Comparison of ENCODE assay signal across 22 cellular contexts in the genomic region with DNA sequence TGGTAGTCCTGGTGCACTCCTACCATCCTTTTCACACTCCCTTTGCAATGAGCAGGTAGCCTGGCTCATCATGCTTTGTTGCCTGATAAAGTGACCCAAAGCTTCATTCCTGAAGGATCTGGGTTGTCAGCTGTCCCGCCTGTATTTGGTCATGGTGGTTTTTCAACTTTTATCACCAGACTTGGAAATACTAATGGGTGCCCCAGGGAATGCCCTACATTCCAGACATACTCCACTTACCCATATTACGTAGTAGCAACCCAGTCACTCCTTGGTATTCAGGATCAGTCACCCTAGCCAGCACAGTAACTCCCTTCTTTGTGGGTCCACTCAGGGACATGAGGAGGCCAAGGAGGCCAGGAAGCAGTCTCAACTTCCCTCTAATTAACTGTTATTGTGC.
DNase-seq lines count a peak whose midpoint lies in the region; ATAC-seq, FAIRE-seq and TF ChIP-seq lines count a peak whose summit lies in the region.
"Had no signal": no experiment of that assay in that cellular context is flagged by ENCODE, and none has a peak within 500 bp of the region (broad histone marks: within the 10 kb centered on the region; RNA-seq: fewer than 3 reads in every experiment).

No MANE protein-coding gene starts in this region.

- POLR2A ChIA-PET in HepG2 (lab: Yijun Ruan, JAX), result no interaction called here

- H3K27me3 ChIP-seq in HepG2 (ENCODE audit: control insufficient read depth in 1 of 2, insufficient read depth in 2 of 2, low read length in 2 of 2), result no peaks in the 10 kb centered on the region
- H3K27me3 ChIP-seq: sigmoid colon, tibial artery had no signal

- H3K27ac ChIP-seq in HepG2 (ENCODE audit: extremely low read length, insufficient read depth, low read length), result no peak overlapping the region
- H3K27ac ChIP-seq: sigmoid colon, tibial artery had no signal

- no peaks in the 10 kb centered on the region for H3K4me1 ChIP-seq in HepG2 (ENCODE audit: insufficient read depth, low read length)
- H3K4me1 ChIP-seq: HAP-1 had no signal

- in situ Hi-C loops in HepG2 (cut with HindIII; ENCODE audit: extremely low pct_ligation_motif_present, low pct_unique_long_range_greater_than_20kb), result no loop called here

- CTCF ChIA-PET in HepG2 (lab: Yijun Ruan, JAX; ENCODE audit: low intra/inter-chr PET ratio, low total read pairs), result no interaction called here

- no peaks in the 10 kb centered on the region for H3K36me3 ChIP-seq in HepG2 (replicated peaks in 1 of 2; ENCODE audit: control insufficient read depth in 1 of 2, insufficient read depth in 2 of 2, low read length in 2 of 2)
- H3K36me3 ChIP-seq: HAP-1, sigmoid colon, tibial artery had no signal

- H3K36me3 Mint-ChIP-seq in osteocyte (ENCODE audit: unreplicated experiment), result no peaks in the 10 kb centered on the region
- H3K36me3 Mint-ChIP-seq: activated CD4-positive, alpha-beta memory T cell treated with anti-CD3 and anti-CD28 coated beads for 36 hours had no signal

- H3K4me1 Mint-ChIP-seq in osteocyte (ENCODE audit: unreplicated experiment), result peaks cover 9% of the 10 kb centered on the region

- peaks cover 10% of the 10 kb centered on the region; the same call in 1 of the 2 replicates for H3K9me3 ChIP-seq in HepG2 (ENCODE audit: low read length)
- H3K9me3 ChIP-seq: HAP-1, sigmoid colon, SK-N-SH had no signal

- intact Hi-C loops in lower leg skin (cut with DNase I; ENCODE audit: low total_unique reads), result no loop called here
- intact Hi-C loops in HepG2 (cut with micrococcal nuclease; ENCODE audit: unreplicated experiment), result no loop called here

- DNase-seq in COLO829 (ENCODE audit: low spot score) (peak; percentile 9), RCC 7860 (ENCODE audit: low spot score) (peak; percentile 36), epithelial cell of esophagus (ENCODE audit: low read depth) (peak; percentile 74), osteocyte (ENCODE audit: extremely low spot score, unreplicated experiment) (peak; percentile 17), NK-92 (lab: John Stamatoyannopoulos, UW; ENCODE audit: unreplicated experiment) (no peak), lower leg skin (ENCODE audit: low spot score in 2 of 2) (no peak), HepG2 (ENCODE audit: low spot score) (no peak), cerebellum (ENCODE audit: low spot score) (no peak)
- DNase-seq: activated CD4-positive, alpha-beta memory T cell treated with anti-CD3 and anti-CD28 coated beads for 36 hours; amygdala; C1 segment of cervical spinal cord; cortex of kidney; DMS79; NCI-H1092; sigmoid colon; SK-N-SH; stimulated activated CD4-positive, alpha-beta T cell treated with anti-CD3 and anti-CD28 coated beads, Interleukin-4, amount 100 ng/mL, for 24 hours; tibial artery had no signal

- H3K27me3 Mint-ChIP-seq in osteocyte (ENCODE audit: unreplicated experiment), result peaks cover 3% of the 10 kb centered on the region
- H3K27me3 Mint-ChIP-seq: activated CD4-positive, alpha-beta memory T cell treated with anti-CD3 and anti-CD28 coated beads for 36 hours had no signal

- H3K4me3 Mint-ChIP-seq in osteocyte (ENCODE audit: unreplicated experiment), result no peak overlapping the region
- H3K4me3 Mint-ChIP-seq: activated CD4-positive, alpha-beta memory T cell treated with anti-CD3 and anti-CD28 coated beads for 36 hours; activated T-helper 1 cell treated with anti-CD3 and anti-CD28 coated beads, Interleukin-12 subunit alpha, Interleukin-12 subunit beta, Interleukin-2, Interleukin-4 antibody, amounts not matched to agents 30 ng/mL and 10 ng/mL and 1 ng/mL, durations not matched to agents 14 hours and 24 hours and 36 hours had no signal

- no peaks in the 10 kb centered on the region for H3K9me3 Mint-ChIP-seq in osteocyte (ENCODE audit: unreplicated experiment)

- H3K9ac ChIP-seq in HepG2 (ENCODE audit: insufficient read depth, low read depth, low read length), result no peak overlapping the region
- H3K9ac ChIP-seq: SK-N-SH had no signal

- H3K79me2 ChIP-seq in HepG2 (ENCODE audit: insufficient read depth, low read length), result no peaks in the 10 kb centered on the region

- 81 to 93% methylated on average over 2 of the region's 2 CpGs for WGBS in lower leg skin, 2 donors
- WGBS in HepG2 (ENCODE audit: low lambda C conversion rate), result 27% methylated on average over 2 of the region's 2 CpGs

- H3K27ac Mint-ChIP-seq in osteocyte (ENCODE audit: unreplicated experiment), result no peak overlapping the region
- H3K27ac Mint-ChIP-seq: activated CD4-positive, alpha-beta memory T cell treated with anti-CD3 and anti-CD28 coated beads for 36 hours; activated T-helper 1 cell treated with anti-CD3 and anti-CD28 coated beads, Interleukin-12 subunit alpha, Interleukin-12 subunit beta, Interleukin-2, Interleukin-4 antibody, amounts not matched to agents 30 ng/mL and 10 ng/mL and 1 ng/mL, durations not matched to agents 14 hours and 24 hours and 36 hours had no signal

- H3K4me3 ChIP-seq in epithelial cell of esophagus (ENCODE audit: low read length), result no peak overlapping the region
- H3K4me3 ChIP-seq in lower leg skin (ENCODE audit: low read depth, poor library complexity, severe bottlenecking), result no peak overlapping the region
- no peak overlapping the region for H3K4me3 ChIP-seq in HepG2 (replicated peaks in 1 of 3; ENCODE audit: insufficient read depth in 1 of 3, low read depth in 2 of 3, low read length in 3 of 3)
- H3K4me3 ChIP-seq: HAP-1, lung, sigmoid colon, tibial artery had no signal

- no peak for TF ChIP-seq CTCF in epithelial cell of esophagus (IDR thresholded peaks at IDR 0.05; ENCODE audit: insufficient read depth, low read depth, low read length, missing control alignments)
- no peak for TF ChIP-seq CTCF in osteocyte (IDR thresholded peaks at IDR 0.05)
- TF ChIP-seq CTCF in lower leg skin (IDR thresholded peaks at IDR 0.05), result no peak
- TF ChIP-seq CTCF in HepG2 (CRISPR knock-in tag; IDR thresholded peaks at IDR 0.05), result no peak

- FAIRE-seq in RCC 7860 (lab: Jason Lieb, UNC) (no peak), HepG2 (lab: Jason Lieb, UNC) (no peak)

- no peak overlapping the region for H2AFZ ChIP-seq in HepG2 (ENCODE audit: low read length)

- no peak for ATAC-seq in HepG2
- ATAC-seq: esophagus mucosa had no signal

- BruUV-seq in HepG2 (replicated peaks; lab: Mats Ljungman, UMichigan), result no TSS peak

- no peak for TF ChIP-seq EP300 in HepG2 (IDR thresholded peaks at IDR 0.05; ENCODE audit: low read depth in 2 of 2, low read length in 2 of 2)
- TF ChIP-seq EP300 in HepG2 (CRISPR knock-in tag; IDR thresholded peaks at IDR 0.05; ENCODE audit: borderline replicate concordance), result no peak

- no peaks in the 10 kb centered on the region for H4K20me1 ChIP-seq in HepG2 (ENCODE audit: insufficient read depth, low read length)

- H3K4me2 ChIP-seq in HepG2 (ENCODE audit: low read depth, low read length), result no peak overlapping the region
- H3K4me2 ChIP-seq: SK-N-SH had no signal

- TF ChIP-seq POLR2A in lower leg skin (IDR thresholded peaks at IDR 0.05) (no peak), HepG2 (IDR thresholded peaks at IDR 0.05; ENCODE audit: insufficient read depth in 1 of 2, low read depth in 2 of 2, low read length in 2 of 2) (no peak)

- TF ChIP-seq RAD21 in HepG2 (CRISPR knock-in tag; IDR thresholded peaks at IDR 0.05), result no peak

TF ChIP-seq in HepG2, 621 proteins besides CTCF, POLR2A, EP300 and RAD21 (continues in another document):
- TF ChIP-seq CBX5 (CRISPR knock-in tag; IDR thresholded peaks at IDR 0.05; ENCODE audit: borderline replicate concordance) (no peak), SOX6 (IDR thresholded peaks at IDR 0.05) (no peak), SOX6 (CRISPR knock-in tag; IDR thresholded peaks at IDR 0.05) (no peak), ZNF317 (CRISPR knock-in tag; IDR thresholded peaks at IDR 0.05) (no peak), ELF3 (CRISPR knock-in tag; IDR thresholded peaks at IDR 0.05) (no peak), ZMAT3 (CRISPR knock-in tag; conservative IDR thresholded peaks at IDR 0.05) (no peak), ZNF672 (CRISPR knock-in tag; IDR thresholded peaks at IDR 0.05) (no peak), ZFP62 (CRISPR knock-in tag; IDR thresholded peaks at IDR 0.05) (no peak)
- TF ChIP-seq, protein P1, sequence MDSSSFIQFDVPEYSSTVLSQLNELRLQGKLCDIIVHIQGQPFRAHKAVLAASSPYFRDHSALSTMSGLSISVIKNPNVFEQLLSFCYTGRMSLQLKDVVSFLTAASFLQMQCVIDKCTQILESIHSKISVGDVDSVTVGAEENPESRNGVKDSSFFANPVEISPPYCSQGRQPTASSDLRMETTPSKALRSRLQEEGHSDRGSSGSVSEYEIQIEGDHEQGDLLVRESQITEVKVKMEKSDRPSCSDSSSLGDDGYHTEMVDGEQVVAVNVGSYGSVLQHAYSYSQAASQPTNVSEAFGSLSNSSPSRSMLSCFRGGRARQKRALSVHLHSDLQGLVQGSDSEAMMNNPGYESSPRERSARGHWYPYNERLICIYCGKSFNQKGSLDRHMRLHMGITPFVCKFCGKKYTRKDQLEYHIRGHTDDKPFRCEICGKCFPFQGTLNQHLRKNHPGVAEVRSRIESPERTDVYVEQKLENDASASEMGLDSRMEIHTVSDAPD (CRISPR knock-in tag; IDR thresholded peaks at IDR 0.05), result no peak
- TF ChIP-seq, protein P2, sequence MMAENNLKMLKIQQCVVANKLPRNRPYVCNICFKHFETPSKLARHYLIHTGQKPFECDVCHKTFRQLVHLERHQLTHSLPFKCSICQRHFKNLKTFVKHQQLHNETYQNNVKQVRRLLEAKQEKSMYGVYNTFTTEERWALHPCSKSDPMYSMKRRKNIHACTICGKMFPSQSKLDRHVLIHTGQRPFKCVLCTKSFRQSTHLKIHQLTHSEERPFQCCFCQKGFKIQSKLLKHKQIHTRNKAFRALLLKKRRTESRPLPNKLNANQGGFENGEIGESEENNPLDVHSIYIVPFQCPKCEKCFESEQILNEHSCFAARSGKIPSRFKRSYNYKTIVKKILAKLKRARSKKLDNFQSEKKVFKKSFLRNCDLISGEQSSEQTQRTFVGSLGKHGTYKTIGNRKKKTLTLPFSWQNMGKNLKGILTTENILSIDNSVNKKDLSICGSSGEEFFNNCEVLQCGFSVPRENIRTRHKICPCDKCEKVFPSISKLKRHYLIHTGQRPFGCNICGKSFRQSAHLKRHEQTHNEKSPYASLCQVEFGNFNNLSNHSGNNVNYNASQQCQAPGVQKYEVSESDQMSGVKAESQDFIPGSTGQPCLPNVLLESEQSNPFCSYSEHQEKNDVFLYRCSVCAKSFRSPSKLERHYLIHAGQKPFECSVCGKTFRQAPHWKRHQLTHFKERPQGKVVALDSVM (CRISPR knock-in tag; IDR thresholded peaks at IDR 0.05), result no peak

Comparison
In these comparisons a context has a peak if more than half of its experiments do, and no peak if none do; other contexts are left out.
1. DNase-seq: peak in COLO829 (single experiment), RCC 7860 (single experiment), epithelial cell of esophagus (single experiment) and osteocyte (single experiment); none in NK-92 (single experiment), lower leg skin (0 of 2), HepG2 (single experiment) and cerebellum (single experiment).